ENCODE assay signal across 12 cellular contexts in genomic region chr1:91768786-91769697, GRCh38.
DNase-seq lines count a peak whose midpoint lies in the region; ATAC-seq and TF ChIP-seq lines count a peak whose summit lies in the region.
"Had no signal": no experiment of that assay in that cellular context is flagged by ENCODE, and none has a peak within 500 bp of the region (broad histone marks: within the 10 kb centered on the region; RNA-seq: fewer than 3 reads in every experiment).

No MANE protein-coding gene starts in this region.

- CTCF ChIA-PET in Caco-2 (lab: Charles Lee) = no interaction called here

- H3K4me3 Mint-ChIP-seq in Caco-2 (ENCODE audit: unreplicated experiment) (no peak overlapping the region), neural crest cell (peak overlapping the region; percentile 28)

- TF ChIP-seq EP300 in stomach (IDR thresholded peaks at IDR 0.05) = no peak

- no peaks in the 10 kb centered on the region for H3K4me1 ChIP-seq in Caco-2
- peaks cover 0 to 5% (median under 1%) of the 10 kb centered on the region in 4 donors for H3K4me1 ChIP-seq in stomach

- H3K36me3 Mint-ChIP-seq in Caco-2 (ENCODE audit: insufficient read depth, unreplicated experiment) (no peaks in the 10 kb centered on the region), neural crest cell (ENCODE audit: low read depth) (peaks cover 6% of the 10 kb centered on the region)

- H3K27ac Mint-ChIP-seq in Caco-2 (ENCODE audit: unreplicated experiment) (peak overlapping the region; percentile 67), neural crest cell (ENCODE audit: unreplicated experiment) (peak overlapping the region; percentile 90)

- ATAC-seq in GM21360 (IDR thresholded peaks at IDR 0.05; ENCODE audit: unreplicated experiment) = no peak

- no peaks in the 10 kb centered on the region for H3K27me3 Mint-ChIP-seq in Caco-2 (ENCODE audit: insufficient read depth, unreplicated experiment)
- no peaks in the 10 kb centered on the region for H3K27me3 Mint-ChIP-seq in neural crest cell (ENCODE audit: low read depth)

- BruUV-seq in Caco-2 (replicated peaks; lab: Mats Ljungman, UMichigan) = no TSS peak

- no peaks in the 10 kb centered on the region for H3K27me3 ChIP-seq in Caco-2 (replicated peaks; ENCODE audit: control insufficient read depth, insufficient read depth, low read length)
- H3K27me3 ChIP-seq in stomach = no peaks in the 10 kb centered on the region
- H3K27me3 ChIP-seq: MG63 had no signal

- H3K4me3 ChIP-seq in Caco-2 (ENCODE audit: low read depth, low read length) (no peak overlapping the region), stomach (no peak overlapping the region)
- H3K4me3 ChIP-seq: MG63 had no signal

- TF ChIP-seq POLR2A in stomach (IDR thresholded peaks at IDR 0.05) (no peak), erythroblast (IDR thresholded peaks at IDR 0.05; ENCODE audit: low read length) (no peak)

- H3K36me3 ChIP-seq in Caco-2 (ENCODE audit: control insufficient read depth, insufficient read depth, low read length) = no peaks in the 10 kb centered on the region
- peaks cover 0 to 2% (median 0%) of the 10 kb centered on the region in 4 donors for H3K36me3 ChIP-seq in stomach
- H3K36me3 ChIP-seq: MG63 had no signal

- intact Hi-C loops in Caco-2 (cut with micrococcal nuclease; ENCODE audit: unreplicated experiment) (no loop called here), stomach (cut with DNase I; ENCODE audit: low total_unique reads) (no loop called here), posterior vena cava (cut with DNase I) (no loop called here)

- DNase-seq in Caco-2 (no peak), M059J (ENCODE audit: low read depth) (peak; percentile 81), dedifferentiated amniotic fluid mesenchymal stem cell (ENCODE audit: extremely low spot score) (peak; percentile 40), neural crest cell (ENCODE audit: low read depth, low spot score) (no peak), stomach (no peak), erythroblast (lab: John Stamatoyannopoulos, UW) (no peak), posterior vena cava (ENCODE audit: low spot score) (no peak)
- DNase-seq: MG63, NCI-H446, SIG-M5 had no signal

- H3K4me1 Mint-ChIP-seq in Caco-2 (ENCODE audit: low read depth, unreplicated experiment) (peaks cover 9% of the 10 kb centered on the region), neural crest cell (peaks cover 62% of the 10 kb centered on the region)

- TF ChIP-seq CTCF in Caco-2 (IDR thresholded peaks at IDR 0.05; ENCODE audit: insufficient read depth in 1 of 2, low read depth in 1 of 2, low read length in 1 of 2, severe bottlenecking in 1 of 2, unreplicated experiment in 1 of 2) (no peak), neural crest cell (conservative IDR thresholded peaks at IDR 0.05) (no peak), stomach (IDR thresholded peaks at IDR 0.05) (no peak)

- WGBS in stomach, 5 donors = 66 to 90% (median 82%) methylated on average over 8 of the region's 8 CpGs

- H3K9me3 Mint-ChIP-seq in Caco-2 (ENCODE audit: unreplicated experiment) = no peaks in the 10 kb centered on the region
- no peaks in the 10 kb centered on the region for H3K9me3 Mint-ChIP-seq in neural crest cell

- H3K9me3 ChIP-seq in Caco-2 (no peaks in the 10 kb centered on the region), stomach (no peaks in the 10 kb centered on the region)
- H3K9me3 ChIP-seq: MG63 had no signal

- POLR2A ChIA-PET in Caco-2 (lab: Charles Lee) = no interaction called here

- peak overlapping the region in 1 of 5 donors; percentile 38 for H3K27ac ChIP-seq in stomach
- H3K27ac ChIP-seq: C4-2B had no signal

Comparison
In these comparisons a context has a peak if more than half of its experiments do, and no peak if none do; other contexts are left out.
1. DNase-seq: peak in M059J (single experiment) and dedifferentiated amniotic fluid mesenchymal stem cell (single experiment); none in Caco-2 (0 of 2), neural crest cell (single experiment), stomach (single experiment), erythroblast (0 of 2) and posterior vena cava (single experiment).